In genomic region chr9:120310035-120310434, GRCh38 we compare ENCODE assay signal across 16 cellular contexts.
"Had no signal": no experiment of that assay in that cellular context is flagged by ENCODE, and none has a peak within 500 bp of the region (broad histone marks: within the 10 kb centered on the region; RNA-seq: fewer than 3 reads in every experiment).

No MANE protein-coding gene starts in this region.

- H2AFZ ChIP-seq: neural progenitor cell had no signal

- H3K9me3 ChIP-seq: colonic mucosa, pancreas had no signal

- ATAC-seq: activated CD8-positive, alpha-beta T cell treated with anti-CD3 and anti-CD28 coated beads for 36 hours; activated naive CD4-positive, alpha-beta T cell treated with anti-CD3 and anti-CD28 coated beads, Interleukin-2, amount 50 U/mL, for 72 hours; activated T-cell treated with anti-CD3 and anti-CD28 coated beads, Interleukin-2, amount 50 U/mL, for 4 hours; esophagus mucosa; left lobe of liver; pancreas; stimulated activated effector memory CD8-positive, alpha-beta T cell treated with anti-CD3 and anti-CD28 coated beads, Interleukin-12 subunit alpha, Interleukin-12 subunit beta, amount 100 ng/mL, for 72 hours; upper lobe of right lung had no signal

- H3K9ac ChIP-seq: neural progenitor cell had no signal

- H3K27ac ChIP-seq: colonic mucosa, neural progenitor cell, pancreas, thoracic aorta, upper lobe of right lung had no signal

- H3K4me3 ChIP-seq: colonic mucosa, neural progenitor cell, pancreas, thoracic aorta, upper lobe of right lung had no signal

- H3K27me3 ChIP-seq: colonic mucosa, neural progenitor cell, pancreas, upper lobe of right lung had no signal

- DNase-seq: activated CD4-positive, alpha-beta T cell treated with anti-CD3 and anti-CD28 coated beads for 48 hours; activated CD8-positive, alpha-beta T cell treated with anti-CD3 and anti-CD28 coated beads for 36 hours; activated effector memory CD4-positive, alpha-beta T cell treated with Interleukin-2 at 50 U/mL for 16 hours; activated T-cell treated with anti-CD3 and anti-CD28 coated beads, Interleukin-2, amount 50 U/mL, for 4 hours; amniotic stem cell; caudate nucleus; colonic mucosa; mammary epithelial cell; pancreas; upper lobe of right lung had no signal

- H3K4me2 ChIP-seq: neural progenitor cell had no signal

- H3K4me1 ChIP-seq: colonic mucosa, neural progenitor cell, pancreas, upper lobe of right lung had no signal

- H3K36me3 ChIP-seq: colonic mucosa, neural progenitor cell, pancreas, thoracic aorta, upper lobe of right lung had no signal
